ENCODE assay signal across 17 cellular contexts in the genomic region with DNA sequence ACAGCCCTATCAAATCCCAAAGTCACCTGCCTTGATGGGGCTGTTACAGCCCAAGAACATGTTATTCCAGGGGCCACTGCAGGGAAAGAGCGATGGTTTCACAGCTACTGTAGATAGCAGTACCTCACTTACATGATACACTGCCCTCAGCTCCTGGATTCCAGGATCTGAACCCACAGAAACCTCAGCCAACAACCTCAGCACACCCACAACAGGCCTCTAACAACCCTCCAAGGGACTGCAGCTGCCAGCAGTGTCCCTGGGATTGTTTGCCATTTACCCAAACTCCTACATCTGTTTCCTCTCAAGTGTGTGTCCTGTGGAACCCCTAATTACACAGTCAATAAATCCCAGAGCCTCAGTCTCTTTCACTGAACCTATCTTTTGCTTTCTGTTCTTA. TPM values are rescaled to one million over a fixed set of nuclear protein-coding genes. Genes with fewer than 3 reads are reported as not detected.
DNase-seq lines count a peak whose midpoint lies in the region; ATAC-seq, FAIRE-seq and TF ChIP-seq lines count a peak whose summit lies in the region.
"Had no signal": no experiment of that assay in that cellular context is flagged by ENCODE, and none has a peak within 500 bp of the region (broad histone marks: within the 10 kb centered on the region; RNA-seq: fewer than 3 reads in every experiment).

No MANE protein-coding gene starts in this region.

- no peaks in the 10 kb centered on the region for H3K36me3 ChIP-seq in endothelial cell of umbilical vein (ENCODE audit: control insufficient read depth in 2 of 2, extremely low read depth in 1 of 2, insufficient read depth in 2 of 2, low read length in 2 of 2)
- H3K36me3 ChIP-seq: BE2C, gastrocnemius medialis, pancreas, vagina had no signal

- peak overlapping the region; percentile 28 for H2AFZ ChIP-seq in endothelial cell of umbilical vein (ENCODE audit: low read depth, low read length)

- TF ChIP-seq CTCF in endothelial cell of umbilical vein (IDR thresholded peaks at IDR 0.05; ENCODE audit: extremely low read depth in 1 of 2, insufficient read depth in 1 of 2, low read depth in 1 of 2, low read length in 2 of 2): no peak

- no peak for FAIRE-seq in endothelial cell of umbilical vein (lab: Jason Lieb, UNC)
- no peak for FAIRE-seq in GM19239 (lab: Jason Lieb, UNC)
- FAIRE-seq: pancreas had no signal

- BruUV-seq in endothelial cell of umbilical vein (replicated peaks; lab: Mats Ljungman, UMichigan): no TSS peak

- peak overlapping the region; percentile 19 for H3K27ac ChIP-seq in endothelial cell of umbilical vein (ENCODE audit: insufficient read depth, low read depth, low read length)
- H3K27ac ChIP-seq: gastrocnemius medialis, pancreas, Peyer's patch, vagina had no signal

- no peaks in the 10 kb centered on the region for H3K9me3 ChIP-seq in endothelial cell of umbilical vein (replicated peaks; ENCODE audit: control insufficient read depth, insufficient read depth, low read length)
- H3K9me3 ChIP-seq: BE2C, gastrocnemius medialis, pancreas, Peyer's patch, vagina had no signal

- CTCF ChIA-PET in endothelial cell of umbilical vein (lab: Charles Lee): interaction anchor here (0.7 to 3.6 kb wide), 5 partner anchors 10 to 145 kb away, joined by 3 to 49 read pairs (median 10); a partner anchor contains a TSS

- no peak overlapping the region for H3K9ac ChIP-seq in endothelial cell of umbilical vein (replicated peaks; ENCODE audit: extremely low read depth, insufficient read depth, low read length)

- intact Hi-C loops in endothelial cell of umbilical vein (cut with micrococcal nuclease): no loop called here

- peaks cover 11% of the 10 kb centered on the region for H3K4me1 ChIP-seq in endothelial cell of umbilical vein (ENCODE audit: control insufficient read depth, extremely low read depth, insufficient read depth, low read length)
- H3K4me1 ChIP-seq: BE2C, gastrocnemius medialis, pancreas, Peyer's patch, vagina had no signal

- no peak overlapping the region for H3K4me2 ChIP-seq in endothelial cell of umbilical vein (ENCODE audit: insufficient read depth, low read length)
- H3K4me2 ChIP-seq: smooth muscle cell had no signal

- no peaks in the 10 kb centered on the region for H3K36me3 Mint-ChIP-seq in stimulated activated effector memory CD8-positive, alpha-beta T cell treated with anti-CD3 and anti-CD28 coated beads, Interleukin-12 subunit alpha, Interleukin-12 subunit beta, amount 100 ng/mL, for 72 hours

- H3K4me3 Mint-ChIP-seq in stimulated activated effector memory CD8-positive, alpha-beta T cell treated with anti-CD3 and anti-CD28 coated beads, Interleukin-12 subunit alpha, Interleukin-12 subunit beta, amount 100 ng/mL, for 72 hours: peak overlapping the region; percentile 2
- H3K4me3 Mint-ChIP-seq: mesothelial cell of epicardium had no signal

- dilution Hi-C loops in endothelial cell of umbilical vein (cut with MboI; ENCODE audit: extremely low pct_ligation_motif_present, low sequenced_read_pairs): no loop called here

- no peak overlapping the region for H3K4me3 ChIP-seq in endothelial cell of umbilical vein (replicated peaks in 1 of 3; ENCODE audit: insufficient read depth in 1 of 3, low read depth in 1 of 3, low read length in 3 of 3)
- H3K4me3 ChIP-seq: gastrocnemius medialis, pancreas, Peyer's patch, smooth muscle cell, vagina had no signal

- no peaks in the 10 kb centered on the region for H3K79me2 ChIP-seq in endothelial cell of umbilical vein (ENCODE audit: control insufficient read depth, insufficient read depth, low read length)

- no peaks in the 10 kb centered on the region for H3K27me3 ChIP-seq in endothelial cell of umbilical vein (ENCODE audit: control insufficient read depth in 2 of 2, insufficient read depth in 2 of 2, low read length in 2 of 2)
- H3K27me3 ChIP-seq: BE2C, gastrocnemius medialis, pancreas, Peyer's patch, vagina had no signal

- H4K20me1 ChIP-seq in endothelial cell of umbilical vein (replicated peaks; ENCODE audit: control insufficient read depth, extremely low read depth, insufficient read depth, low read length): no peaks in the 10 kb centered on the region

- POLR2A ChIA-PET in endothelial cell of umbilical vein (lab: Charles Lee): no interaction called here

- TF ChIP-seq POLR2A in endothelial cell of umbilical vein (IDR thresholded peaks at IDR 0.05; ENCODE audit: low read depth, low read length): no peak

- H3K9me3 Mint-ChIP-seq in stimulated activated effector memory CD8-positive, alpha-beta T cell treated with anti-CD3 and anti-CD28 coated beads, Interleukin-12 subunit alpha, Interleukin-12 subunit beta, amount 100 ng/mL, for 72 hours: no peaks in the 10 kb centered on the region
- H3K9me3 Mint-ChIP-seq: mesothelial cell of epicardium had no signal

- H3K4me1 Mint-ChIP-seq in stimulated activated effector memory CD8-positive, alpha-beta T cell treated with anti-CD3 and anti-CD28 coated beads, Interleukin-12 subunit alpha, Interleukin-12 subunit beta, amount 100 ng/mL, for 72 hours: peaks cover 24% of the 10 kb centered on the region

- DNase-seq in activated T-cell treated with anti-CD3 and anti-CD28 coated beads for 48 hours (ENCODE audit: low read depth) (peak; percentile 44), activated T-cell treated with anti-CD3 and anti-CD28 coated beads for 4 hours (no peak), NCI-H69 (lab: John Stamatoyannopoulos, UW) (peak; percentile 61), endothelial cell of umbilical vein (ENCODE audit: low read depth, low spot score) (no peak), GM19239 (ENCODE audit: insufficient read length, low spot score) (no peak)
- DNase-seq in stimulated activated effector memory CD8-positive, alpha-beta T cell treated with anti-CD3 and anti-CD28 coated beads, Interleukin-12 subunit alpha, Interleukin-12 subunit beta, amount 100 ng/mL, for 72 hours (ENCODE audit: low spot score in 2 of 2): no peak
- DNase-seq: aorta, BE2C, gastrocnemius medialis, NCI-H1105 treated with DMSO at 0.1 percent for 48 hours, pancreas, Peyer's patch had no signal

- no peak for ATAC-seq in stimulated activated effector memory CD8-positive, alpha-beta T cell treated with anti-CD3 and anti-CD28 coated beads, Interleukin-12 subunit alpha, Interleukin-12 subunit beta, amount 100 ng/mL, for 72 hours
- ATAC-seq in GM19452 (IDR thresholded peaks at IDR 0.05; ENCODE audit: unreplicated experiment) (no peak), GM18909 (IDR thresholded peaks at IDR 0.05; ENCODE audit: poor library complexity, unreplicated experiment) (no peak)
- ATAC-seq: gastrocnemius medialis, pancreas had no signal

- peak overlapping the region; percentile 27 for H3K27ac Mint-ChIP-seq in stimulated activated effector memory CD8-positive, alpha-beta T cell treated with anti-CD3 and anti-CD28 coated beads, Interleukin-12 subunit alpha, Interleukin-12 subunit beta, amount 100 ng/mL, for 72 hours
- H3K27ac Mint-ChIP-seq: mesothelial cell of epicardium had no signal

- H3K9me1 ChIP-seq in endothelial cell of umbilical vein (replicated peaks; ENCODE audit: control insufficient read depth, extremely low read depth, insufficient read depth, low read length): no peaks in the 10 kb centered on the region

TF ChIP-seq in endothelial cell of umbilical vein, 7 proteins besides CTCF, POLR2A, EP300 and RAD21:
- TF ChIP-seq JUN (IDR thresholded peaks at IDR 0.05; ENCODE audit: borderline replicate concordance, insufficient read depth, insufficient read length, low read depth) (no peak), FOS (IDR thresholded peaks at IDR 0.05; ENCODE audit: borderline replicate concordance, insufficient read depth, low read length) (no peak), MYC (IDR thresholded peaks at IDR 0.05; ENCODE audit: low read depth, low read length) (no peak), POLR2AphosphoS5 (IDR thresholded peaks at IDR 0.05; ENCODE audit: insufficient read depth, low read depth, low read length) (no peak), GATA2 (IDR thresholded peaks at IDR 0.05; ENCODE audit: insufficient read depth, insufficient read length, low read depth, low read length) (no peak), EZH2 (IDR thresholded peaks at IDR 0.05; ENCODE audit: borderline replicate concordance, low read depth, low read length, severe bottlenecking) (no peak)
- TF ChIP-seq, protein P1, sequence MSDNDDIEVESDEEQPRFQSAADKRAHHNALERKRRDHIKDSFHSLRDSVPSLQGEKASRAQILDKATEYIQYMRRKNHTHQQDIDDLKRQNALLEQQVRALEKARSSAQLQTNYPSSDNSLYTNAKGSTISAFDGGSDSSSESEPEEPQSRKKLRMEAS (IDR thresholded peaks at IDR 0.05; ENCODE audit: insufficient read depth, insufficient read length): no peak

RNA-seq across cellular contexts. Expression of a gene that starts 28.2 kb away (rescaled TPM):
- total RNA-seq in endothelial cell of umbilical vein: 12.7 and 16.5 TPM in 2 replicates
- 6.1 and 6.4 TPM in 2 replicates for polyA plus RNA-seq in endothelial cell of umbilical vein
- polyA plus RNA-seq in endothelial cell of umbilical vein (2011; cell fraction: cytosol; rRNA removed): 8.6 and 9.8 TPM in 2 replicates
- 10.0 and 14.6 TPM in 2 replicates for polyA plus RNA-seq in endothelial cell of umbilical vein (2011; cell fraction: nucleus; rRNA removed)
- polyA plus RNA-seq in endothelial cell of umbilical vein (2012): 14.4 and 16.6 TPM in 2 replicates
- polyA minus RNA-seq in endothelial cell of umbilical vein: 14.9 and 18.5 TPM in 2 replicates
- polyA minus RNA-seq in endothelial cell of umbilical vein (2011; cell fraction: cytosol; rRNA and poly(A)+ RNA removed): 12.7 TPM
- polyA minus RNA-seq in endothelial cell of umbilical vein (2011; cell fraction: nucleus; rRNA and poly(A)+ RNA removed): 10.4 and 11.8 TPM in 2 replicates

RNA-seq across cellular contexts. Expression of a gene that starts 57.0 kb away (rescaled TPM):
- 28.4 and 28.6 TPM in 2 replicates for total RNA-seq in endothelial cell of umbilical vein
- polyA plus RNA-seq in endothelial cell of umbilical vein: 12.5 and 15.4 TPM in 2 replicates
- 11.7 and 12.6 TPM in 2 replicates for polyA plus RNA-seq in endothelial cell of umbilical vein (2011; cell fraction: cytosol; rRNA removed)
- polyA plus RNA-seq in endothelial cell of umbilical vein (2011; cell fraction: nucleus; rRNA removed): 10.9 and 16.1 TPM in 2 replicates
- polyA plus RNA-seq in endothelial cell of umbilical vein (2012): 25.1 and 36.5 TPM in 2 replicates
- polyA minus RNA-seq in endothelial cell of umbilical vein: 13.9 and 15.2 TPM in 2 replicates
- 5.5 TPM for polyA minus RNA-seq in endothelial cell of umbilical vein (2011; cell fraction: cytosol; rRNA and poly(A)+ RNA removed)
- polyA minus RNA-seq in endothelial cell of umbilical vein (2011; cell fraction: nucleus; rRNA and poly(A)+ RNA removed): 6.2 and 8.5 TPM in 2 replicates

Comparison
In these comparisons a context has a peak if more than half of its experiments do, and no peak if none do; other contexts are left out.
1. DNase-seq: peak in activated T-cell treated with anti-CD3 and anti-CD28 coated beads for 48 hours (single experiment) and NCI-H69 (single experiment); none in activated T-cell treated with anti-CD3 and anti-CD28 coated beads for 4 hours (single experiment), endothelial cell of umbilical vein (single experiment), stimulated activated effector memory CD8-positive, alpha-beta T cell treated with anti-CD3 and anti-CD28 coated beads, Interleukin-12 subunit alpha, Interleukin-12 subunit beta, amount 100 ng/mL, for 72 hours (0 of 2) and GM19239 (single experiment).